ENCODE assay signal across 9 cellular contexts in genomic region chr4:80266267-80266901, GRCh38. TPM values are rescaled to one million over a fixed set of nuclear protein-coding genes. Genes with fewer than 3 reads are reported as not detected.
A peak's percentile ranks its signal among the peaks of the same experiment; 100 is the strongest.
DNase-seq lines count a peak whose midpoint lies in the region; ATAC-seq and TF ChIP-seq lines count a peak whose summit lies in the region.
"Had no signal": no experiment of that assay in that cellular context is flagged by ENCODE, and none has a peak within 500 bp of the region (broad histone marks: within the 10 kb centered on the region; RNA-seq: fewer than 3 reads in every experiment).

Gene FGF5, plus strand, starts transcription at chr4:80266664. Its CDS starts 161 bp downstream, at chr4:80266825.

- H3K27ac ChIP-seq in AG04450 (ENCODE audit: low read depth, low read length) (peak within 1 kb of the TSS; percentile 96), trophoblast cell (ENCODE audit: low read depth, low read length) (no peak within 1 kb of the TSS)

- H3K4me1 ChIP-seq in trophoblast cell (ENCODE audit: control insufficient read depth in 1 of 2, insufficient read depth in 2 of 2, low read length in 2 of 2) = peaks cover 12 to 15% of the 10 kb centered on the region in 2 experiments

- no peaks in the 10 kb centered on the region for H3K79me1 ChIP-seq in trophoblast cell (ENCODE audit: low read length)

- no peak within 1 kb of the TSS for H2AFZ ChIP-seq in trophoblast cell (ENCODE audit: insufficient read depth, low read length, poor library complexity)

- H3K36me3 ChIP-seq in trophoblast cell (ENCODE audit: control insufficient read depth in 1 of 2, insufficient read depth in 2 of 2, low read length in 2 of 2) = no peaks in the 10 kb centered on the region

- peak within 1 kb of the TSS; percentile 65 for H3K4me2 ChIP-seq in trophoblast cell (ENCODE audit: low read length)

- H2BK120ac ChIP-seq in trophoblast cell (ENCODE audit: insufficient read depth, low read length, poor library complexity) = no peak within 1 kb of the TSS

- no peak within 1 kb of the TSS for H2BK12ac ChIP-seq in trophoblast cell (ENCODE audit: low read length)

- H3K9ac ChIP-seq in trophoblast cell (ENCODE audit: low read length) = no peak within 1 kb of the TSS

- H3K27me3 ChIP-seq in AG04450 (ENCODE audit: control insufficient read depth, insufficient read depth, low read length) (no peaks in the 10 kb centered on the region), trophoblast cell (ENCODE audit: insufficient read depth, low read length) (peaks cover 52% of the 10 kb centered on the region)

- POLR2A ChIA-PET in AG04450 (lab: Yijun Ruan, JAX) = interaction anchor here (0.6 to 3.2 kb wide), 28 partner anchors 8 to 193 kb away, joined by 3 to 29 read pairs (median 6); partner anchors contain the start of genes ANTXR2, CFAP299 and PRDM8

- no peak for ATAC-seq in HG02981 (IDR thresholded peaks at IDR 0.05; ENCODE audit: unreplicated experiment)

- no peak within 1 kb of the TSS for H4K12ac ChIP-seq in trophoblast cell (ENCODE audit: low read depth, low read length)

- H3K4ac ChIP-seq in trophoblast cell (ENCODE audit: low read depth, low read length) = no peak within 1 kb of the TSS

- no peak within 1 kb of the TSS for H4K91ac ChIP-seq in trophoblast cell (ENCODE audit: low read depth, low read length)

- no peak within 1 kb of the TSS for H4K8ac ChIP-seq in trophoblast cell (ENCODE audit: low read depth, low read length)

- no peak within 1 kb of the TSS for H2BK5ac ChIP-seq in trophoblast cell (ENCODE audit: low read depth, low read length, poor library complexity)

- H3K4me3 ChIP-seq in AG04450 (ENCODE audit: low read depth, low read length) (peak within 1 kb of the TSS; percentile 63), GM12864 (ENCODE audit: low read depth, low read length) (peak within 1 kb of the TSS; percentile 15; the same call in 1 of the 2 replicates), trophoblast cell (ENCODE audit: low read depth, low read length) (peak within 1 kb of the TSS; percentile 7)
- H3K4me3 ChIP-seq: lung had no signal

- no peaks in the 10 kb centered on the region for H3K36me3 Mint-ChIP-seq in activated naive CD4-positive, alpha-beta T cell treated with anti-CD3 and anti-CD28 coated beads, Interleukin-2, amount 10 ng/mL, durations not matched to agents 7 days and 5 days

- no peak within 1 kb of the TSS for H3K14ac ChIP-seq in trophoblast cell (ENCODE audit: low read length)

- H3K4me3 Mint-ChIP-seq in activated naive CD4-positive, alpha-beta T cell treated with anti-CD3 and anti-CD28 coated beads, Interleukin-2, amount 10 ng/mL, durations not matched to agents 7 days and 5 days = peak within 1 kb of the TSS; percentile 42

- no peak within 1 kb of the TSS for H3K18ac ChIP-seq in trophoblast cell (ENCODE audit: low read length)

- in situ Hi-C loops in GM13977 (cut with MboI; ENCODE audit: low pct_unique_long_range_greater_than_20kb, low sequenced_read_pairs, unreplicated experiment) = no loop called here

- DNase-seq in AG04450 (ENCODE audit: low read depth, low spot score) (peak; percentile 85), GM12864 (ENCODE audit: low read depth) (no peak), NCI-H1436 (lab: John Stamatoyannopoulos, UW) (peak; percentile 76), glomerular visceral epithelial cell (ENCODE audit: extremely low spot score) (peak; percentile 96), trophoblast cell (peak in 1 of 2 donors; percentile 18), GM13977 (ENCODE audit: low spot score) (no peak)
- DNase-seq in activated naive CD4-positive, alpha-beta T cell treated with anti-CD3 and anti-CD28 coated beads, Interleukin-2, amount 10 ng/mL, durations not matched to agents 7 days and 5 days = peak; percentile 40

- WGBS in trophoblast cell (ENCODE audit: extremely low coverage, insufficient coverage, insufficient read length) = no CpG with 5 or more reads among the region's 50 CpGs

- H3K27me3 Mint-ChIP-seq in activated naive CD4-positive, alpha-beta T cell treated with anti-CD3 and anti-CD28 coated beads, Interleukin-2, amount 10 ng/mL, durations not matched to agents 7 days and 5 days = peaks cover 78% of the 10 kb centered on the region

- no peak within 1 kb of the TSS for H3K27ac Mint-ChIP-seq in activated naive CD4-positive, alpha-beta T cell treated with anti-CD3 and anti-CD28 coated beads, Interleukin-2, amount 10 ng/mL, durations not matched to agents 7 days and 5 days

- H3K9me3 ChIP-seq in AG04450 (ENCODE audit: control insufficient read depth, insufficient read depth, low read length) = peaks cover 11% of the 10 kb centered on the region; the same call in 1 of the 2 replicates
- peaks cover 6% of the 10 kb centered on the region for H3K9me3 ChIP-seq in trophoblast cell (ENCODE audit: insufficient read depth, low read depth, low read length)

- H3K4me1 Mint-ChIP-seq in activated naive CD4-positive, alpha-beta T cell treated with anti-CD3 and anti-CD28 coated beads, Interleukin-2, amount 10 ng/mL, durations not matched to agents 7 days and 5 days = peaks cover 17% of the 10 kb centered on the region

- H3K9me3 Mint-ChIP-seq in activated naive CD4-positive, alpha-beta T cell treated with anti-CD3 and anti-CD28 coated beads, Interleukin-2, amount 10 ng/mL, durations not matched to agents 7 days and 5 days = no peaks in the 10 kb centered on the region

- H3K23ac ChIP-seq in trophoblast cell (ENCODE audit: low read length) = no peak within 1 kb of the TSS

- TF ChIP-seq CTCF in AG04450 (IDR thresholded peaks at IDR 0.05; ENCODE audit: low read depth, low read length) (no peak), GM12864 (IDR thresholded peaks at IDR 0.05; ENCODE audit: low read depth, low read length, missing control alignments) (no peak), GM13977 (IDR thresholded peaks at IDR 0.05; ENCODE audit: extremely low read depth, insufficient read depth, missing control alignments) (no peak)

- H3K79me2 ChIP-seq in trophoblast cell (ENCODE audit: control insufficient read depth, insufficient read depth, low read length, poor library complexity) = no peaks in the 10 kb centered on the region

- H2AK5ac ChIP-seq in trophoblast cell (ENCODE audit: low read length) = no peak within 1 kb of the TSS

- CTCF ChIA-PET in AG04450 (lab: Charles Lee) = interaction anchor here (0.6 to 3.0 kb wide), 10 partner anchors 17 to 82 kb away, joined by 3 to 13 read pairs (median 3); no protein-coding TSS in a partner anchor
- CTCF ChIA-PET in activated naive CD4-positive, alpha-beta T cell treated with anti-CD3 and anti-CD28 coated beads, Interleukin-2, amount 10 ng/mL, durations not matched to agents 7 days and 5 days (lab: Charles Lee) = no interaction called here

RNA-seq across cellular contexts. Expression of gene FGF5, which starts in this region (rescaled TPM):
- polyA plus RNA-seq in AG04450 (2011; rRNA removed) = 39.9 and 40.7 TPM in 2 replicates
- 80.4 and 132 TPM in 2 replicates for polyA minus RNA-seq in AG04450 (2011; rRNA and poly(A)+ RNA removed)
- not detected in 2 replicates for polyA plus RNA-seq in trophoblast cell (2013)
- polyA plus RNA-seq: lung had no signal

Comparison
In these comparisons a context has a peak if more than half of its experiments do, and no peak if none do; other contexts are left out.
1. DNase-seq: peak in AG04450 (single experiment), NCI-H1436 (single experiment), activated naive CD4-positive, alpha-beta T cell treated with anti-CD3 and anti-CD28 coated beads, Interleukin-2, amount 10 ng/mL, durations not matched to agents 7 days and 5 days (single experiment) and glomerular visceral epithelial cell (single experiment); none in GM12864 (single experiment) and GM13977 (single experiment).
2. H3K4me3 ChIP-seq: peak in every context shown above with its lines; median percentile 63 in AG04450; 15 in GM12864; 7 in trophoblast cell.